ENCODE assay signal across 8 cellular contexts in the genomic region with DNA sequence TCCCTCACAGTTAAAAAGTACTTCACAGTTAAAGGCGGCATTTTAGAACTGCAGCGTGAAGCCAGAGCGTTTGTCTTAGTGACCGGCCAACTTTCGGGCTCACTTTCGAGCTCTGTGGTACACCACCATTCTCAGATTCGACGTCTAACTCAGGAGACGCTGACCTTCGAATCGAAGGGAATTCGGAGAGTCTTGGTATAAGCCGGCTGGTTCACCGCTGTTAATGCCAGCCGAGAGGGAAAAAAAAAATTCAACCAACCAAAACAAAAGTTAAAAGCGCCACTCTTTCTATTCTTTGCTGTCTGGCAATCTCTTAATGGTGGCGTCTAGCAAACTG. TPM values are rescaled to one million over a fixed set of nuclear protein-coding genes. Genes with fewer than 3 reads are reported as not detected.
DNase-seq lines count a peak whose midpoint lies in the region; ATAC-seq and TF ChIP-seq lines count a peak whose summit lies in the region.

No MANE protein-coding gene starts in this region.

- peak overlapping the region; percentile 72 for H3K14ac ChIP-seq in IMR-90 (replicated peaks; ENCODE audit: low read depth, low read length)

- peak overlapping the region; percentile 47 for H2AK9ac ChIP-seq in IMR-90 (replicated peaks; ENCODE audit: low read depth, low read length, poor library complexity)

- no peak overlapping the region for H2BK20ac ChIP-seq in IMR-90 (ENCODE audit: low read depth, low read length)

- peak overlapping the region; percentile 93 for H3K27ac Mint-ChIP-seq in dendritic cell treated with granulocyte-macrophage colony-stimulating factor and Interleukin-4, amounts not matched to agents 40 ng/mL and 50 ng/mL, for 4 days

- H2AFZ ChIP-seq in IMR-90 (replicated peaks; ENCODE audit: low read length, poor library complexity) = peak overlapping the region; percentile 77

- no peak overlapping the region for H2AK5ac ChIP-seq in IMR-90 (ENCODE audit: low read depth, low read length)

- POLR2A ChIA-PET in IMR-90 (lab: Charles Lee; ENCODE audit: unreplicated experiment) = interaction anchor here (0.6 to 0.7 kb wide), 2 partner anchors 578 to 690 kb away, joined by 3 read pairs; a partner anchor contains a TSS

- H3K4me1 ChIP-seq in IMR-90 (ENCODE audit: control insufficient read depth, insufficient read depth, low read length) (peaks cover 5% of the 10 kb centered on the region), muscle layer of duodenum (ENCODE audit: control insufficient read depth in 1 of 2, insufficient read depth in 2 of 2, low read length in 2 of 2) (peaks cover 8 to 9% of the 10 kb centered on the region in 2 donors)

- in situ Hi-C loops in GM13977 (cut with MboI; ENCODE audit: low pct_unique_long_range_greater_than_20kb, low sequenced_read_pairs, unreplicated experiment) = no loop called here
- in situ Hi-C loops in IMR-90 (cut with MboI; ENCODE audit: low sequenced_read_pairs) = loop anchor here (10.0 kb wide), 1 partner anchor 310 kb away; no protein-coding TSS in a partner anchor

- TF ChIP-seq RAD21 in IMR-90 (IDR thresholded peaks at IDR 0.05; ENCODE audit: low read length) = no peak

- H3K27ac ChIP-seq in IMR-90 (ENCODE audit: insufficient read depth, low read length) (peak overlapping the region; percentile 77), muscle layer of duodenum (ENCODE audit: low read length) (peak overlapping the region; percentile 82)

- H3K56ac ChIP-seq in IMR-90 (ENCODE audit: extremely low read depth, insufficient read depth, low read length) = peak overlapping the region; percentile 62; the same call in 1 of the 2 replicates

- no peak for TF ChIP-seq CTCF in GM13977 (IDR thresholded peaks at IDR 0.05; ENCODE audit: extremely low read depth, insufficient read depth, missing control alignments)
- no peak for TF ChIP-seq CTCF in IMR-90 (conservative IDR thresholded peaks at IDR 0.05; ENCODE audit: low read depth, low read length)

- no peaks in the 10 kb centered on the region for H3K27me3 Mint-ChIP-seq in dendritic cell treated with granulocyte-macrophage colony-stimulating factor and Interleukin-4, amounts not matched to agents 40 ng/mL and 50 ng/mL, for 4 days

- peak overlapping the region; percentile 14 for H4K5ac ChIP-seq in IMR-90 (ENCODE audit: low read depth, low read length)

- H3K4ac ChIP-seq in IMR-90 (ENCODE audit: low read depth, low read length) = peak overlapping the region; percentile 35

- peak overlapping the region; percentile 9 for H3K23ac ChIP-seq in IMR-90 (ENCODE audit: low read depth, low read length)

- H3K4me2 ChIP-seq in IMR-90 (ENCODE audit: low read depth, low read length) = peak overlapping the region; percentile 72

- dilution Hi-C loops in IMR-90 (cut with HindIII; ENCODE audit: low sequenced_read_pairs, unreplicated experiment) = no loop called here

- peaks cover 5% of the 10 kb centered on the region for H3K9me1 ChIP-seq in IMR-90 (ENCODE audit: insufficient read depth, low read length)

- H3K36me3 Mint-ChIP-seq in dendritic cell treated with granulocyte-macrophage colony-stimulating factor and Interleukin-4, amounts not matched to agents 40 ng/mL and 50 ng/mL, for 4 days (ENCODE audit: low read depth) = peaks cover 7% of the 10 kb centered on the region

- no peaks in the 10 kb centered on the region for H3K9me3 Mint-ChIP-seq in dendritic cell treated with granulocyte-macrophage colony-stimulating factor and Interleukin-4, amounts not matched to agents 40 ng/mL and 50 ng/mL, for 4 days

- peak overlapping the region; percentile 98 for H3K4me3 ChIP-seq in IMR-90 (ENCODE audit: insufficient read depth, low read depth, low read length)
- H3K4me3 ChIP-seq in muscle layer of duodenum (ENCODE audit: low read depth in 1 of 2, low read length in 2 of 2) = peak overlapping the region; percentile 88 to 93

- H3K4me1 Mint-ChIP-seq in dendritic cell treated with granulocyte-macrophage colony-stimulating factor and Interleukin-4, amounts not matched to agents 40 ng/mL and 50 ng/mL, for 4 days (ENCODE audit: low read depth) = peaks cover 53% of the 10 kb centered on the region

- no TSS peak for BruUV-seq in IMR-90 (replicated peaks; lab: Mats Ljungman, UMichigan)

- DNase-seq in GM13977 (ENCODE audit: low spot score) (peak; percentile 49), IMR-90 (peak; percentile 7), LoVo (ENCODE audit: low spot score) (no peak), SKM-1 treated with dmso at 0.1 percent for 144 hours (lab: John Stamatoyannopoulos, UW; ENCODE audit: unreplicated experiment) (no peak)
- no peak for DNase-seq in stimulated activated CD4-positive, alpha-beta T cell treated with anti-CD3 and anti-CD28 coated beads, Interleukin-2, amount 100 ng/mL, for 24 hours

- H2BK120ac ChIP-seq in IMR-90 (ENCODE audit: low read depth, low read length) = peak overlapping the region; percentile 1; the same call in 1 of the 2 replicates

- H3K27me3 ChIP-seq in IMR-90 (ENCODE audit: control insufficient read depth, insufficient read depth, low read length) (no peaks in the 10 kb centered on the region), muscle layer of duodenum (ENCODE audit: low read depth, low read length) (no peaks in the 10 kb centered on the region)

- H3K18ac ChIP-seq in IMR-90 (ENCODE audit: low read depth, low read length) = peak overlapping the region; percentile 22

- H4K91ac ChIP-seq in IMR-90 (ENCODE audit: insufficient read depth, low read depth, low read length) = peak overlapping the region; percentile 7; the same call in 1 of the 2 replicates

- H3K79me1 ChIP-seq in IMR-90 (ENCODE audit: low read depth in 1 of 2, low read length in 2 of 2) = peaks cover 3 to 19% of the 10 kb centered on the region in 2 experiments; a peak in 3 of 4 replicates

- intact Hi-C loops in IMR-90 (cut with micrococcal nuclease) = loop anchor here (10.0 kb wide), 2 partner anchors 140 to 330 kb away; no protein-coding TSS in a partner anchor
- intact Hi-C loops in dendritic cell treated with granulocyte-macrophage colony-stimulating factor and Interleukin-4, amounts not matched to agents 40 ng/mL and 50 ng/mL, for 4 days (cut with micrococcal nuclease) = no loop called here

- TF ChIP-seq POLR2A in IMR-90 (IDR thresholded peaks at IDR 0.05; ENCODE audit: low read depth, low read length) = no peak

- peak; percentile 57 for ATAC-seq in GM21528 (IDR thresholded peaks at IDR 0.05; ENCODE audit: low FRiP score, unreplicated experiment)
- ATAC-seq in IMR-90 (ENCODE audit: low read depth) = no peak

- H3K36me3 ChIP-seq in IMR-90 (ENCODE audit: control insufficient read depth, insufficient read depth, low read length) (no peaks in the 10 kb centered on the region), muscle layer of duodenum (ENCODE audit: control insufficient read depth in 1 of 2, insufficient read depth in 2 of 2, low read length in 2 of 2) (peaks cover 0 to 6% of the 10 kb centered on the region in 2 donors)

- H2BK5ac ChIP-seq in IMR-90 (ENCODE audit: low read depth, low read length, poor library complexity, severe bottlenecking) = peak overlapping the region; percentile 60

- H2BK15ac ChIP-seq in IMR-90 (ENCODE audit: low read depth, low read length) = no peak overlapping the region

- 2% methylated on average over 7 of the region's 17 CpGs; no CpG with 5 or more reads in 1 of the 2 experiments for WGBS in IMR-90 (ENCODE audit: extremely low coverage in 2 of 2, insufficient read length in 1 of 2), 2 experiments

- H4K20me1 ChIP-seq in IMR-90 (ENCODE audit: insufficient read depth, low read length) = no peaks in the 10 kb centered on the region

- CTCF ChIA-PET in IMR-90 (lab: Yijun Ruan, JAX) = interaction anchor here (0.6 to 0.9 kb wide), 2 partner anchors 39 to 80 kb away, joined by 3 read pairs; no protein-coding TSS in a partner anchor

- H3K9me3 ChIP-seq in IMR-90 (ENCODE audit: control insufficient read depth, insufficient read depth, low read length) (no peaks in the 10 kb centered on the region), muscle layer of duodenum (ENCODE audit: control insufficient read depth in 1 of 2, low read length in 2 of 2) (no peaks in the 10 kb centered on the region)

- peak overlapping the region; percentile 50 for H3K9ac ChIP-seq in IMR-90 (ENCODE audit: low read depth, low read length)

- peak overlapping the region; percentile 78 for H3K4me3 Mint-ChIP-seq in dendritic cell treated with granulocyte-macrophage colony-stimulating factor and Interleukin-4, amounts not matched to agents 40 ng/mL and 50 ng/mL, for 4 days

- peak overlapping the region; percentile 43 to 57 for H4K8ac ChIP-seq in IMR-90 (ENCODE audit: low read depth in 2 of 2, low read length in 2 of 2)

TF ChIP-seq in IMR-90, 13 proteins besides CTCF, POLR2A, EP300 and RAD21 (continues in another document):
- TF ChIP-seq CEBPB (IDR thresholded peaks at IDR 0.05; ENCODE audit: low read depth, low read length) (no peak), RCOR1 (IDR thresholded peaks at IDR 0.05; ENCODE audit: insufficient replicate concordance, low read length) (no peak), BHLHE40 (IDR thresholded peaks at IDR 0.05; ENCODE audit: low read depth, low read length) (no peak), MAZ (IDR thresholded peaks at IDR 0.05; ENCODE audit: borderline replicate concordance, low read depth, low read length) (no peak), MAFK (IDR thresholded peaks at IDR 0.05; ENCODE audit: low read depth, low read length) (no peak), SMC3 (IDR thresholded peaks at IDR 0.05; ENCODE audit: low read depth, low read length) (no peak), RFX5 (IDR thresholded peaks at IDR 0.05; ENCODE audit: low read depth, low read length) (no peak), FOS (IDR thresholded peaks at IDR 0.05; ENCODE audit: low read depth, low read length) (no peak), CHD1 (IDR thresholded peaks at IDR 0.05; ENCODE audit: low read depth, low read length) (no peak)
- TF ChIP-seq, protein P1, sequence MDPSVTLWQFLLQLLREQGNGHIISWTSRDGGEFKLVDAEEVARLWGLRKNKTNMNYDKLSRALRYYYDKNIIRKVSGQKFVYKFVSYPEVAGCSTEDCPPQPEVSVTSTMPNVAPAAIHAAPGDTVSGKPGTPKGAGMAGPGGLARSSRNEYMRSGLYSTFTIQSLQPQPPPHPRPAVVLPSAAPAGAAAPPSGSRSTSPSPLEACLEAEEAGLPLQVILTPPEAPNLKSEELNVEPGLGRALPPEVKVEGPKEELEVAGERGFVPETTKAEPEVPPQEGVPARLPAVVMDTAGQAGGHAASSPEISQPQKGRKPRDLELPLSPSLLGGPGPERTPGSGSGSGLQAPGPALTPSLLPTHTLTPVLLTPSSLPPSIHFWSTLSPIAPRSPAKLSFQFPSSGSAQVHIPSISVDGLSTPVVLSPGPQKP (IDR thresholded peaks at IDR 0.05; ENCODE audit: borderline replicate concordance, low read depth, low read length) = no peak

RNA-seq across cellular contexts. Expression of a gene that starts 0.5 kb away (rescaled TPM):
- 13.8 and 21.7 TPM in 2 replicates for total RNA-seq in IMR-90 (2012; rRNA removed)
- 12.7 and 15.0 TPM in 2 replicates for polyA plus RNA-seq in IMR-90 (2012; rRNA removed)
- polyA plus RNA-seq in IMR-90 (2012; cell fraction: cytosol; rRNA removed) = 2.1 and 4.3 TPM in 2 replicates
- 1.1 and 14.0 TPM in 2 replicates for polyA plus RNA-seq in IMR-90 (2012; cell fraction: nucleus; rRNA removed; ENCODE audit: low replicate concordance)

Comparison
In these comparisons a context has a peak if more than half of its experiments do, and no peak if none do; other contexts are left out.
1. DNase-seq: peak in GM13977 (single experiment) and IMR-90 (single experiment); none in LoVo (single experiment), stimulated activated CD4-positive, alpha-beta T cell treated with anti-CD3 and anti-CD28 coated beads, Interleukin-2, amount 100 ng/mL, for 24 hours (0 of 2) and SKM-1 treated with dmso at 0.1 percent for 144 hours (single experiment).